9 cellular contexts compared by ENCODE assay signal in genomic region chr6:84422380-84422968, GRCh38.
A peak's percentile ranks its signal among the peaks of the same experiment; 100 is the strongest.
DNase-seq lines count a peak whose midpoint lies in the region; TF ChIP-seq lines count a peak whose summit lies in the region.
"Had no signal": no experiment of that assay in that cellular context is flagged by ENCODE, and none has a peak within 500 bp of the region (broad histone marks: within the 10 kb centered on the region; RNA-seq: fewer than 3 reads in every experiment).

No MANE protein-coding gene starts in this region.

- H3K27me3 Mint-ChIP-seq in type B pancreatic cell, result peaks cover 64% of the 10 kb centered on the region

- peak; percentile 1 for DNase-seq in DMS114 treated with DMSO at 0.1 percent for 48 hours (lab: John Stamatoyannopoulos, UW; ENCODE audit: unreplicated experiment)
- DNase-seq in GM20000 (ENCODE audit: low spot score), result peak; percentile 28
- peak; percentile 47 for DNase-seq in LHCN-M2 (ENCODE audit: low read depth)
- peak; percentile 47 for DNase-seq in amniotic epithelial cell (ENCODE audit: low read depth)
- DNase-seq in iPS DF 6.9 (ENCODE audit: low read depth, low spot score), result peak; percentile 47
- peak; percentile 77 for DNase-seq in type B pancreatic cell (ENCODE audit: extremely low spot score, unreplicated experiment)
- DNase-seq in stimulated activated CD4-positive, alpha-beta T cell treated with anti-CD3 and anti-CD28 coated beads, Interleukin-1b, Interleukin-23, amount 100 ng/mL, for 48 hours, result no peak
- DNase-seq in stimulated activated CD4-positive, alpha-beta T cell treated with anti-CD3 and anti-CD28 coated beads, Interleukin-4, amount 100 ng/mL, for 24 hours, result no peak

- H3K9me3 Mint-ChIP-seq in type B pancreatic cell, result no peaks in the 10 kb centered on the region

- TF ChIP-seq CTCF in GM20000 (IDR thresholded peaks at IDR 0.05; ENCODE audit: extremely low read depth, missing control alignments) (peak; percentile 54), type B pancreatic cell (conservative IDR thresholded peaks at IDR 0.05) (peak; percentile 91)

- no peaks in the 10 kb centered on the region for H3K9me3 ChIP-seq in iPS DF 6.9 (ENCODE audit: control insufficient read depth, insufficient read depth, low read length)

- no peak overlapping the region for H3K27ac ChIP-seq in iPS DF 6.9 (ENCODE audit: low read length)
- H3K27ac ChIP-seq: parathyroid adenoma had no signal

- no peak overlapping the region for H3K4me3 Mint-ChIP-seq in type B pancreatic cell

- H3K4me1 Mint-ChIP-seq in type B pancreatic cell (ENCODE audit: unreplicated experiment), result no peaks in the 10 kb centered on the region

- no CpG with 5 or more reads among the region's 13 CpGs for WGBS in iPS DF 6.9 (ENCODE audit: insufficient coverage, insufficient read length)

- no peaks in the 10 kb centered on the region for H3K36me3 ChIP-seq in iPS DF 6.9 (ENCODE audit: control insufficient read depth, insufficient read depth, low read length)

- no peak overlapping the region for H3K4me3 ChIP-seq in iPS DF 6.9 (ENCODE audit: low read length)

- H3K36me3 Mint-ChIP-seq in type B pancreatic cell, result no peaks in the 10 kb centered on the region

- H3K4me1 ChIP-seq in iPS DF 6.9 (ENCODE audit: control insufficient read depth, insufficient read depth, low read length), result no peaks in the 10 kb centered on the region
- H3K4me1 ChIP-seq: parathyroid adenoma had no signal

- no peak overlapping the region for H3K27ac Mint-ChIP-seq in type B pancreatic cell

- H3K27me3 ChIP-seq in iPS DF 6.9 (ENCODE audit: control insufficient read depth, insufficient read depth, low read length), result no peaks in the 10 kb centered on the region

Comparison
In these comparisons a context has a peak if more than half of its experiments do, and no peak if none do; other contexts are left out.
1. DNase-seq: peak in DMS114 treated with DMSO at 0.1 percent for 48 hours (single experiment), GM20000 (single experiment), LHCN-M2 (single experiment), amniotic epithelial cell (single experiment), iPS DF 6.9 (single experiment) and type B pancreatic cell (single experiment); none in stimulated activated CD4-positive, alpha-beta T cell treated with anti-CD3 and anti-CD28 coated beads, Interleukin-1b, Interleukin-23, amount 100 ng/mL, for 48 hours (single experiment) and stimulated activated CD4-positive, alpha-beta T cell treated with anti-CD3 and anti-CD28 coated beads, Interleukin-4, amount 100 ng/mL, for 24 hours (single experiment).